In genomic region chr13:33009019-33009418, GRCh38 we compare ENCODE assay signal across 35 cellular contexts. TPM values are rescaled to one million over a fixed set of nuclear protein-coding genes. Genes with fewer than 3 reads are reported as not detected.
"Had no signal": no experiment of that assay in that cellular context is flagged by ENCODE, and none has a peak within 500 bp of the region (broad histone marks: within the 10 kb centered on the region; RNA-seq: fewer than 3 reads in every experiment).

No MANE protein-coding gene starts in this region.

- H3K36me3 ChIP-seq: ascending aorta, breast epithelium, cardiac muscle cell, colonic mucosa, esophagus muscularis mucosa, gastroesophageal sphincter, heart right ventricle, WERI-Rb-1 had no signal

- H3K4me3 ChIP-seq: ascending aorta, breast epithelium, cardiac muscle cell, colonic mucosa, esophagus muscularis mucosa, gastroesophageal sphincter, heart right ventricle had no signal

- H3K4me1 Mint-ChIP-seq: activated B cell treated with CpG ODN at 0.5 μM for 24 hours; activated naive CD4-positive, alpha-beta T cell treated with anti-CD3 and anti-CD28 coated beads, Interleukin-2, amount 50 U/mL, for 24 hours; activated naive CD8-positive, alpha-beta T cell treated with anti-CD3 and anti-CD28 coated beads for 36 hours; activated naive CD8-positive, alpha-beta T cell treated with anti-CD3 and anti-CD28 coated beads, Interleukin-2, amount 50 U/mL, for 24 hours; T-helper 17 cell had no signal

- DNase-seq: activated B cell treated with CpG ODN at 0.5 μM for 24 hours; activated CD4-positive, alpha-beta T cell treated with anti-CD3 and anti-CD28 coated beads for 48 hours; activated CD4-positive, alpha-beta T cell treated with anti-CD3 and anti-CD28 coated beads, Interleukin-2, amount 50 U/mL, for 1 hour; activated CD4-positive, alpha-beta T cell treated with anti-CD3 and anti-CD28 coated beads, Interleukin-2, amount 50 U/mL, for 48 hours; activated CD8-positive, alpha-beta memory T cell treated with anti-CD3 and anti-CD28 coated beads for 24 hours; activated CD8-positive, alpha-beta memory T cell treated with anti-CD3 and anti-CD28 coated beads, Interleukin-2, amount 50 U/mL, for 4 hours; activated CD8-positive, alpha-beta T cell treated with anti-CD3 and anti-CD28 coated beads for 36 hours; activated effector memory CD4-positive, alpha-beta T cell treated with anti-CD3 and anti-CD28 coated beads, Interleukin-2, amount 50 U/mL, for 16 hours; activated naive CD4-positive, alpha-beta T cell treated with anti-CD3 and anti-CD28 coated beads for 36 hours; activated naive CD8-positive, alpha-beta T cell treated with anti-CD3 and anti-CD28 coated beads for 36 hours; activated naive CD8-positive, alpha-beta T cell treated with anti-CD3 and anti-CD28 coated beads, Interleukin-2, amount 50 U/mL, for 24 hours; activated T-cell treated with anti-CD3 and anti-CD28 coated beads, Interleukin-2, amount 50 U/mL, for 1 hour; activated T-cell treated with anti-CD3 and anti-CD28 coated beads, Interleukin-2, amount 50 U/mL, for 48 hours; central memory CD4-positive, alpha-beta T cell; cerebellar nuclear complex; colonic mucosa; effector CD8-positive, alpha-beta T cell; erythroblast; foreskin melanocyte; heart right ventricle; T-helper 1 cell; T-helper 17 cell; T1000; WERI-Rb-1 had no signal

- H3K4me3 Mint-ChIP-seq: activated B cell treated with CpG ODN at 0.5 μM for 24 hours; activated CD8-positive, alpha-beta T cell treated with anti-CD3 and anti-CD28 coated beads for 36 hours; activated naive CD4-positive, alpha-beta T cell treated with anti-CD3 and anti-CD28 coated beads for 36 hours; activated naive CD4-positive, alpha-beta T cell treated with anti-CD3 and anti-CD28 coated beads, Interleukin-2, amount 50 U/mL, for 24 hours; activated naive CD8-positive, alpha-beta T cell treated with anti-CD3 and anti-CD28 coated beads for 36 hours; activated naive CD8-positive, alpha-beta T cell treated with anti-CD3 and anti-CD28 coated beads, Interleukin-2, amount 50 U/mL, for 24 hours; activated T-helper 1 cell treated with anti-CD3 and anti-CD28 coated beads, Interleukin-12 subunit alpha, Interleukin-12 subunit beta, Interleukin-2, Interleukin-4 antibody, amounts not matched to agents 30 ng/mL and 10 ng/mL and 1 ng/mL, durations not matched to agents 14 hours and 24 hours and 36 hours; brain; T-helper 17 cell; T-helper 2 cell treated with Interferon-gamma antibody and Interleukin-4, amounts not matched to agents 5 μg/mL and 100 μg/mL, for 36 hours had no signal

- ATAC-seq: activated CD4-positive, CD25-positive, alpha-beta regulatory T cell treated with anti-CD3 and anti-CD28 coated beads, Interleukin-2, amount 50 U/mL, for 24 hours; activated CD8-positive, alpha-beta T cell treated with anti-CD3 and anti-CD28 coated beads for 36 hours; activated naive CD8-positive, alpha-beta T cell treated with anti-CD3 and anti-CD28 coated beads, Interleukin-2, amount 50 U/mL, for 24 hours; gastroesophageal sphincter; heart right ventricle; T-helper 17 cell had no signal

- H3K27me3 ChIP-seq: ascending aorta, breast epithelium, colonic mucosa, esophagus muscularis mucosa, gastroesophageal sphincter had no signal

- H3K27ac Mint-ChIP-seq: activated B cell treated with CpG ODN at 0.5 μM for 24 hours; activated CD8-positive, alpha-beta T cell treated with anti-CD3 and anti-CD28 coated beads for 36 hours; activated naive CD4-positive, alpha-beta T cell treated with anti-CD3 and anti-CD28 coated beads for 36 hours; activated naive CD4-positive, alpha-beta T cell treated with anti-CD3 and anti-CD28 coated beads, Interleukin-2, amount 50 U/mL, for 24 hours; activated naive CD8-positive, alpha-beta T cell treated with anti-CD3 and anti-CD28 coated beads for 36 hours; activated naive CD8-positive, alpha-beta T cell treated with anti-CD3 and anti-CD28 coated beads, Interleukin-2, amount 50 U/mL, for 24 hours; activated T-helper 1 cell treated with anti-CD3 and anti-CD28 coated beads, Interleukin-12 subunit alpha, Interleukin-12 subunit beta, Interleukin-2, Interleukin-4 antibody, amounts not matched to agents 30 ng/mL and 10 ng/mL and 1 ng/mL, durations not matched to agents 14 hours and 24 hours and 36 hours; activated T-helper 2 cell treated with anti-CD3 and anti-CD28 coated beads, Interferon-gamma antibody, Interleukin-2, Interleukin-4, amounts not matched to agents 10 μg/mL and 5 μg/mL and 100 μg/mL, durations not matched to agents 14 hours and 24 hours and 36 hours; T-helper 17 cell; T-helper 2 cell treated with Interferon-gamma antibody and Interleukin-4, amounts not matched to agents 5 μg/mL and 100 μg/mL, for 36 hours had no signal

RNA-seq across cellular contexts. Expression of gene KL, which starts 7.2 kb away (rescaled TPM):
- total RNA-seq: cardiac muscle cell, T-helper 17 cell had no signal
- polyA plus RNA-seq: cardiac muscle cell had no signal
